8 cellular contexts compared by ENCODE assay signal in genomic region chr11:69276165-69276564, GRCh38.
"Had no signal": no experiment of that assay in that cellular context is flagged by ENCODE, and none has a peak within 500 bp of the region (broad histone marks: within the 10 kb centered on the region; RNA-seq: fewer than 3 reads in every experiment).

No MANE protein-coding gene starts in this region.

- H3K27ac ChIP-seq: GM23248 had no signal

- ATAC-seq: HCT116 had no signal

- FAIRE-seq: HTR-8/SVneo had no signal

- H2AFZ ChIP-seq: GM23248 had no signal

- H3K36me3 ChIP-seq: HAP-1 had no signal

- H3K9me3 ChIP-seq: HAP-1 had no signal

- H3K4me1 ChIP-seq: HAP-1 had no signal

- H3K4me3 ChIP-seq: GM23248, HAP-1 had no signal

- DNase-seq: GM23248, GOT3, H7, IMR-90, KBM-7 had no signal
